23 cellular contexts compared by ENCODE assay signal in genomic region chr14:72747652-72748051, GRCh38.
"Had no signal": no experiment of that assay in that cellular context is flagged by ENCODE, and none has a peak within 500 bp of the region (broad histone marks: within the 10 kb centered on the region; RNA-seq: fewer than 3 reads in every experiment).

No MANE protein-coding gene starts in this region.

- H3K9me3 Mint-ChIP-seq: memory B cell had no signal

- FAIRE-seq: keratinocyte, small intestine had no signal

- H3K36me3 ChIP-seq: lower lobe of right lung, ovary, thoracic aorta, tibial nerve, upper lobe of left lung, uterus had no signal

- H3K9me3 ChIP-seq: esophagus muscularis mucosa, ovary, psoas muscle, thoracic aorta, uterus had no signal

- H3K27ac Mint-ChIP-seq: memory B cell; natural killer cell; stimulated activated naive B cell treated with anti-CD40 and anti-IgM and Interleukin-4, amounts not matched to agents 10 μg/mL and 1 μg/mL and 100 μg/mL, for 72 hours; stimulated activated naive CD8-positive, alpha-beta T cell treated with anti-CD3 and anti-CD28 coated beads, Interleukin-15, Interleukin-2, amounts not matched to agents 100 ng/mL and 50 ng/mL, for 24 hours had no signal

- H3K27me3 ChIP-seq: dorsolateral prefrontal cortex, esophagus muscularis mucosa, ovary, tibial nerve, upper lobe of left lung, uterus had no signal

- H3K4me3 Mint-ChIP-seq: memory B cell; natural killer cell; stimulated activated naive B cell treated with anti-CD40 and anti-IgM and Interleukin-4, amounts not matched to agents 10 μg/mL and 1 μg/mL and 100 μg/mL, for 72 hours; stimulated activated naive CD8-positive, alpha-beta T cell treated with anti-CD3 and anti-CD28 coated beads, Interleukin-15, Interleukin-2, amounts not matched to agents 100 ng/mL and 50 ng/mL, for 24 hours had no signal

- DNase-seq: dorsolateral prefrontal cortex; effector CD4-positive, alpha-beta T cell; foreskin melanocyte; hypothalamus; left ventricle myocardium superior; lower lobe of right lung; natural killer cell; occipital lobe; ovary; psoas muscle; right cardiac atrium; stimulated activated CD4-positive, alpha-beta T cell treated with anti-CD3 and anti-CD28 coated beads, Interleukin-15, amount 100 ng/mL, for 24 hours; stimulated activated CD4-positive, alpha-beta T cell treated with anti-CD3 and anti-CD28 coated beads, Interleukin-2, amount 100 ng/mL, for 48 hours; stimulated activated naive B cell treated with anti-CD40 and anti-IgM and Interleukin-4, amounts not matched to agents 10 μg/mL and 1 μg/mL and 100 μg/mL, for 72 hours; upper lobe of left lung; uterus had no signal

- H3K27me3 Mint-ChIP-seq: memory B cell; stimulated activated naive B cell treated with anti-CD40 and anti-IgM and Interleukin-4, amounts not matched to agents 10 μg/mL and 1 μg/mL and 100 μg/mL, for 72 hours; stimulated activated naive CD8-positive, alpha-beta T cell treated with anti-CD3 and anti-CD28 coated beads, Interleukin-15, Interleukin-2, amounts not matched to agents 100 ng/mL and 50 ng/mL, for 24 hours had no signal

- ATAC-seq: left ventricle myocardium superior; natural killer cell; right cardiac atrium; stimulated activated naive B cell treated with anti-CD40 and anti-IgM and Interleukin-4, amounts not matched to agents 10 μg/mL and 1 μg/mL and 100 μg/mL, for 72 hours had no signal

- H3K4me3 ChIP-seq: dorsolateral prefrontal cortex, esophagus muscularis mucosa, lower lobe of right lung, ovary, psoas muscle, thoracic aorta, tibial nerve, upper lobe of left lung, uterus had no signal

- H3K4me1 ChIP-seq: lower lobe of right lung, upper lobe of left lung, uterus had no signal

- H3K27ac ChIP-seq: esophagus muscularis mucosa, lower lobe of right lung, ovary, tibial nerve, upper lobe of left lung, uterus had no signal
